10 cellular contexts compared by ENCODE assay signal in genomic region chr10:97826892-97827291, GRCh38. TPM values are rescaled to one million over a fixed set of nuclear protein-coding genes. Genes with fewer than 3 reads are reported as not detected.
"Had no signal": no experiment of that assay in that cellular context is flagged by ENCODE, and none has a peak within 500 bp of the region (broad histone marks: within the 10 kb centered on the region; RNA-seq: fewer than 3 reads in every experiment).

No MANE protein-coding gene starts in this region.

- H3K4me3 ChIP-seq: GM23248 had no signal

- DNase-seq: GM23248, GOT3, H9, HCEC 1CT, HFFc6, KBM-7 had no signal

- ATAC-seq: HepG2 had no signal

- H3K27ac ChIP-seq: GM23248, HL-60 had no signal

- FAIRE-seq: H54, HepG2 had no signal

RNA-seq across cellular contexts. Expression of gene GOLGA7B, which starts 22.8 kb away (rescaled TPM):
- total RNA-seq: GM23248, HepG2, HFFc6 had no signal

RNA-seq across cellular contexts. Expression of gene SFRP5, which starts 55.1 kb away (rescaled TPM):
- total RNA-seq: GM23248, HFFc6, HT1080 had no signal
